21 cellular contexts compared by ENCODE assay signal in the genomic region with DNA sequence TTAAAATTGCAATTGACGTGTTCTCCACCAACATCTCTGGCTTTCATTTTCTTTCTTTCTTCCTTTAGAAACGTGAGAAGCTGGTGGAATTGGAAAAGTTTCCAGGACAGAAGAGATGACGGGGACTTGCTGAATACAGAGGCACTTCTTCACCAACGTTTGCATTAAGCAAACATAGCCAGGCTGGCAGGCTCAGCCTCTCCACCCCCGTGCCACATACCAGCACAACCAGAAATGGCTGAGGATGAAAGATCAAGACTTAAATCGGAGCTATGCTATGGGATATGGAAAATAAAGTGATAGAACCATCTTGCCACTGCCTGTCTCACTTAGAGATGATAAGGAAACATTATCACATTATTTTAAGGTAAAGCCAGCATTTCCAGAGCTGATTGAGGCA.
DNase-seq lines count a peak whose midpoint lies in the region; ATAC-seq and TF ChIP-seq lines count a peak whose summit lies in the region.
"Had no signal": no experiment of that assay in that cellular context is flagged by ENCODE, and none has a peak within 500 bp of the region (broad histone marks: within the 10 kb centered on the region; RNA-seq: fewer than 3 reads in every experiment).

No MANE protein-coding gene starts in this region.

- H3K9me3 Mint-ChIP-seq in stimulated activated naive CD8-positive, alpha-beta T cell treated with anti-CD3 and anti-CD28 coated beads, Interleukin-15, amount 100 ng/mL, for 72 hours = no peaks in the 10 kb centered on the region
- H3K9me3 Mint-ChIP-seq: T-cell had no signal

- no peak overlapping the region for H3K27ac Mint-ChIP-seq in stimulated activated naive CD8-positive, alpha-beta T cell treated with anti-CD3 and anti-CD28 coated beads, Interleukin-15, amount 100 ng/mL, for 72 hours
- H3K27ac Mint-ChIP-seq: CD8-positive, alpha-beta memory T cell; T-cell had no signal

- H3K4me1 ChIP-seq in mucosa of descending colon (ENCODE audit: low read depth) = no peaks in the 10 kb centered on the region
- no peaks in the 10 kb centered on the region for H3K4me1 ChIP-seq in effector memory CD4-positive, alpha-beta T cell (ENCODE audit: control insufficient read depth, insufficient read depth, low read length, poor library complexity, severe bottlenecking)
- no peaks in the 10 kb centered on the region for H3K4me1 ChIP-seq in right cardiac atrium (ENCODE audit: control insufficient read depth, insufficient read depth, low read length)

- no peaks in the 10 kb centered on the region for H3K27me3 Mint-ChIP-seq in stimulated activated naive CD8-positive, alpha-beta T cell treated with anti-CD3 and anti-CD28 coated beads, Interleukin-15, amount 100 ng/mL, for 72 hours

- H3K9me3 ChIP-seq in mucosa of descending colon (no peaks in the 10 kb centered on the region), right cardiac atrium (ENCODE audit: control insufficient read depth, low read length) (no peaks in the 10 kb centered on the region)
- no peaks in the 10 kb centered on the region for H3K9me3 ChIP-seq in effector memory CD4-positive, alpha-beta T cell (ENCODE audit: control insufficient read depth, low read length)
- H3K9me3 ChIP-seq: SK-N-SH had no signal

- peak; percentile 26 for DNase-seq in NCI-H2227 (lab: John Stamatoyannopoulos, UW; ENCODE audit: unreplicated experiment)
- peak; percentile 8 for DNase-seq in SW480 (ENCODE audit: low spot score)
- DNase-seq in mucosa of descending colon = no peak
- no peak for DNase-seq in effector memory CD4-positive, alpha-beta T cell
- DNase-seq in right cardiac atrium = no peak
- no peak for DNase-seq in stimulated activated naive CD8-positive, alpha-beta T cell treated with anti-CD3 and anti-CD28 coated beads, Interleukin-15, amount 100 ng/mL, for 72 hours
- DNase-seq: ACHN; C1 segment of cervical spinal cord; CD8-positive, alpha-beta memory T cell; DND-41; GM23248; HCEC 1CT; NCI-H1105; NCI-H2107; NCI-H345; NCI-H524 treated with DMSO at 0.1 percent for 48 hours; OCI-M1; Right ventricle myocardium superior; SK-N-SH; T-cell had no signal

- H3K4me3 ChIP-seq in mucosa of descending colon (no peak overlapping the region), right cardiac atrium (ENCODE audit: low read length) (no peak overlapping the region)
- H3K4me3 ChIP-seq in effector memory CD4-positive, alpha-beta T cell (ENCODE audit: insufficient read depth, low read depth, low read length, poor library complexity, severe bottlenecking) = no peak overlapping the region
- H3K4me3 ChIP-seq: GM23248 had no signal

- ATAC-seq in mucosa of descending colon (peak; percentile 36), right cardiac atrium (no peak), HG02973 (IDR thresholded peaks at IDR 0.05; ENCODE audit: unreplicated experiment) (no peak)
- no peak for ATAC-seq in stimulated activated naive CD8-positive, alpha-beta T cell treated with anti-CD3 and anti-CD28 coated beads, Interleukin-15, amount 100 ng/mL, for 72 hours
- ATAC-seq: T-cell had no signal

- no peaks in the 10 kb centered on the region for H3K27me3 ChIP-seq in effector memory CD4-positive, alpha-beta T cell (replicated peaks; ENCODE audit: control insufficient read depth, insufficient read depth, low read length, poor library complexity, severe bottlenecking)
- no peaks in the 10 kb centered on the region for H3K27me3 ChIP-seq in right cardiac atrium (ENCODE audit: control insufficient read depth, insufficient read depth)

- 48% methylated on average over 6 of the region's 6 CpGs for WGBS in right cardiac atrium

- intact Hi-C loops in mucosa of descending colon (cut with DNase I, micrococcal nuclease) (no loop called here), right cardiac atrium (cut with DNase I) (no loop called here)

- no peak for TF ChIP-seq CTCF in mucosa of descending colon (IDR thresholded peaks at IDR 0.05)

- no peaks in the 10 kb centered on the region for H3K36me3 ChIP-seq in mucosa of descending colon (ENCODE audit: low read depth)
- H3K36me3 ChIP-seq in effector memory CD4-positive, alpha-beta T cell (ENCODE audit: control insufficient read depth, insufficient read depth, low read length) = no peaks in the 10 kb centered on the region

- H3K27ac ChIP-seq in effector memory CD4-positive, alpha-beta T cell (ENCODE audit: insufficient read depth, low read length, poor library complexity, severe bottlenecking) = no peak overlapping the region
- H3K27ac ChIP-seq in right cardiac atrium (ENCODE audit: low read length) = no peak overlapping the region
- H3K27ac ChIP-seq: GM23248 had no signal

- H3K4me3 Mint-ChIP-seq in stimulated activated naive CD8-positive, alpha-beta T cell treated with anti-CD3 and anti-CD28 coated beads, Interleukin-15, amount 100 ng/mL, for 72 hours = no peak overlapping the region
- H3K4me3 Mint-ChIP-seq: CD8-positive, alpha-beta memory T cell; T-cell had no signal

- no peaks in the 10 kb centered on the region for H3K4me1 Mint-ChIP-seq in stimulated activated naive CD8-positive, alpha-beta T cell treated with anti-CD3 and anti-CD28 coated beads, Interleukin-15, amount 100 ng/mL, for 72 hours
- H3K4me1 Mint-ChIP-seq: CD8-positive, alpha-beta memory T cell; T-cell had no signal

Comparison
In these comparisons a context has a peak if more than half of its experiments do, and no peak if none do; other contexts are left out.
1. DNase-seq: peak in NCI-H2227 (single experiment) and SW480 (single experiment); none in mucosa of descending colon (0 of 3), effector memory CD4-positive, alpha-beta T cell (0 of 3), right cardiac atrium (0 of 3) and stimulated activated naive CD8-positive, alpha-beta T cell treated with anti-CD3 and anti-CD28 coated beads, Interleukin-15, amount 100 ng/mL, for 72 hours (0 of 2).